ENCODE assay signal across 22 cellular contexts in the genomic region with DNA sequence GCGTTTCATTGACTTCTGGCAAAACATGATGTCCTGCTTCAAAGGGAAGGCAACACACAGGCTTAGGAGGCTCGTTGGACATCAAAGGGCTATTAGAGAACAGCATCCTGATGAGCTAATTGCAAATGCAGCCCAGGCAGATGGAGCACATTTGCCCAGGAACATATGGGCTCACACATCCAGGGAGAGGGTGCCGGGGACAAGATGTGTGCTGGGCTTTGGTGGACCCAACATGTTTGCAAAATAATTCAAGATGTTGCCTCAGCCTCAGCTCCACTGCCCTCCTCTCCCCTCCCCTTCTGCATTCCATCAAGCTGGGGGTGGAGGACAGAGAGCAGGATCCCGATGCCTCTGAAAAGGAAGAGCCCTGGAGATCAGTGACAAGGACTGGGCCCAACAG.
A peak's percentile ranks its signal among the peaks of the same experiment; 100 is the strongest.
DNase-seq lines count a peak whose midpoint lies in the region; ATAC-seq and TF ChIP-seq lines count a peak whose summit lies in the region.
"Had no signal": no experiment of that assay in that cellular context is flagged by ENCODE, and none has a peak within 500 bp of the region (broad histone marks: within the 10 kb centered on the region; RNA-seq: fewer than 3 reads in every experiment).

No MANE protein-coding gene starts in this region.

- H3K27me3 ChIP-seq in esophagus squamous epithelium = no peaks in the 10 kb centered on the region
- H3K27me3 ChIP-seq: colonic mucosa, tibial nerve had no signal

- TF ChIP-seq POLR2A in esophagus squamous epithelium (IDR thresholded peaks at IDR 0.05) (no peak), erythroblast (IDR thresholded peaks at IDR 0.05; ENCODE audit: low read length) (no peak)

- no peaks in the 10 kb centered on the region for H3K36me3 Mint-ChIP-seq in nephron (ENCODE audit: low read depth)
- H3K36me3 Mint-ChIP-seq: activated naive CD4-positive, alpha-beta T cell treated with anti-CD3 and anti-CD28 coated beads, Interleukin-2, amount 50 U/mL, for 72 hours; CD4-positive, alpha-beta memory T cell had no signal

- H3K4me1 Mint-ChIP-seq in nephron = peaks cover 31% of the 10 kb centered on the region
- H3K4me1 Mint-ChIP-seq: CD4-positive, alpha-beta memory T cell had no signal

- H3K27ac ChIP-seq in esophagus squamous epithelium = peak overlapping the region; percentile 5 to 70 (median 46)
- H3K27ac ChIP-seq: colonic mucosa, left ventricle myocardium inferior had no signal

- H3K4me3 ChIP-seq in HFF-Myc (replicated peaks; ENCODE audit: low read depth, low read length) (no peak overlapping the region), esophagus squamous epithelium (no peak overlapping the region)
- H3K4me3 ChIP-seq: colonic mucosa, left ventricle myocardium inferior, tibial nerve had no signal

- ATAC-seq in HG03097 (IDR thresholded peaks at IDR 0.05; ENCODE audit: low FRiP score, unreplicated experiment) = no peak
- ATAC-seq: activated naive CD4-positive, alpha-beta T cell treated with anti-CD3 and anti-CD28 coated beads, Interleukin-2, amount 50 U/mL, for 72 hours; SK-N-SH treated with all-trans-retinoic acid at 6 μM for 48 hours had no signal

- intact Hi-C loops in esophagus squamous epithelium (cut with DNase I) = no loop called here

- H3K4me1 ChIP-seq in esophagus squamous epithelium = peaks cover 0 to 18% (median 0%) of the 10 kb centered on the region in 3 donors
- H3K4me1 ChIP-seq: colonic mucosa had no signal

- peak; percentile 37 for DNase-seq in AG08396 (ENCODE audit: low spot score)
- DNase-seq in HFF-Myc (ENCODE audit: extremely low read depth, low read depth) = peak; percentile 21
- DNase-seq in esophagus squamous epithelium (lab: John Stamatoyannopoulos, UW) = no peak
- no peak for DNase-seq in NCI-H510A (lab: John Stamatoyannopoulos, UW)
- DNase-seq in erythroblast (lab: John Stamatoyannopoulos, UW) = no peak
- no peak for DNase-seq in H4 (ENCODE audit: low spot score)
- DNase-seq: activated CD4-positive, CD25-positive, alpha-beta regulatory T cell treated with anti-CD3 and anti-CD28 coated beads, Interleukin-2, amount 50 U/mL, for 72 hours; CD4-positive, alpha-beta memory T cell; colonic mucosa; Kasumi-1; left ventricle myocardium inferior; NCI-H1048; NCI-H2081 treated with DMSO at 0.1 percent for 48 hours; RPMI8226; stimulated activated CD4-positive, alpha-beta T cell treated with anti-CD3 and anti-CD28 coated beads, Interleukin-1b, Interleukin-23, amount 100 ng/mL, for 48 hours; stimulated activated naive CD4-positive, alpha-beta T cell treated with Interleukin-2 at 50 U/mL for 16 hours; T-helper 9 cell had no signal

- WGBS in esophagus squamous epithelium, 2 donors = 52 to 100% methylated on average over 1 to 3 of the region's 4 CpGs

- H3K9me3 ChIP-seq in esophagus squamous epithelium = no peaks in the 10 kb centered on the region
- H3K9me3 ChIP-seq: colonic mucosa, left ventricle myocardium inferior, tibial nerve had no signal

- TF ChIP-seq CTCF in HFF-Myc (IDR thresholded peaks at IDR 0.05; ENCODE audit: low read depth, low read length, missing control alignments) (no peak), esophagus squamous epithelium (IDR thresholded peaks at IDR 0.05) (no peak), nephron (IDR thresholded peaks at IDR 0.05; ENCODE audit: unreplicated experiment in 3 of 3) (no peak)

- peaks cover 11% of the 10 kb centered on the region for H3K27me3 Mint-ChIP-seq in nephron (ENCODE audit: low read depth)
- H3K27me3 Mint-ChIP-seq: CD4-positive, alpha-beta memory T cell had no signal

- peak overlapping the region in 2 of 3 experiments; percentile 27 to 36 for H3K27ac Mint-ChIP-seq in nephron
- H3K27ac Mint-ChIP-seq: activated naive CD4-positive, alpha-beta T cell treated with anti-CD3 and anti-CD28 coated beads, Interleukin-2, amount 50 U/mL, for 72 hours had no signal

- no peak overlapping the region for H3K4me3 Mint-ChIP-seq in nephron
- H3K4me3 Mint-ChIP-seq: CD4-positive, alpha-beta memory T cell had no signal

- H3K9me3 Mint-ChIP-seq in nephron = no peaks in the 10 kb centered on the region
- H3K9me3 Mint-ChIP-seq: activated naive CD4-positive, alpha-beta T cell treated with anti-CD3 and anti-CD28 coated beads, Interleukin-2, amount 50 U/mL, for 72 hours; CD4-positive, alpha-beta memory T cell had no signal

- no peaks in the 10 kb centered on the region for H3K36me3 ChIP-seq in esophagus squamous epithelium
- H3K36me3 ChIP-seq: colonic mucosa, left ventricle myocardium inferior, tibial nerve had no signal

Comparison
In these comparisons a context has a peak if more than half of its experiments do, and no peak if none do; other contexts are left out.
1. DNase-seq: peak in AG08396 (single experiment) and HFF-Myc (single experiment); none in esophagus squamous epithelium (single experiment), NCI-H510A (single experiment), erythroblast (0 of 2) and H4 (single experiment).